Comparison of ENCODE assay signal across 18 cellular contexts in the genomic region with DNA sequence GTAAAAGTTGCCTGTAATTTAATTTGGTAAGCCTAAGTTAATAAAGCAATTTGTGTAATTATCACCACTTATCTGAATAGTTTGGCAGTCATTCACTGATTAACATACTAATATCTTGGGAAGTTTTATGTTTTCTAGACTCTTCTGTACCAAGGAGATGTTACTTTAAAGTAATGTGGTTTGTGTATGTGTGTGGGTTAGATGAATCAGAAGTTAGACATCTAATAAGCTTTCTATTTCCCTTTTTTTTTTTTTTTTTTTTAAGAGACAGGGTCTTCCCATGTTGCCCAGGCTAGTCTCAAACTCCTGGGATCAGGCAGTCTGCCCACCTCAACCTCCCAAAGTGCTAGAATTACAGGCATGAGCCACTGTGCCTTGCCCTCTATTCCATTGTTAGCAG. TPM values are rescaled to one million over a fixed set of nuclear protein-coding genes. Genes with fewer than 3 reads are reported as not detected.
DNase-seq lines count a peak whose midpoint lies in the region; ATAC-seq, FAIRE-seq and TF ChIP-seq lines count a peak whose summit lies in the region.
"Had no signal": no experiment of that assay in that cellular context is flagged by ENCODE, and none has a peak within 500 bp of the region (broad histone marks: within the 10 kb centered on the region; RNA-seq: fewer than 3 reads in every experiment).

No MANE protein-coding gene starts in this region.

- H3K4me3 Mint-ChIP-seq in MCF 10A (ENCODE audit: unreplicated experiment), result peak overlapping the region; percentile 45
- H3K4me3 Mint-ChIP-seq in type B pancreatic cell, result peak overlapping the region; percentile 23
- H3K4me3 Mint-ChIP-seq: activated B cell treated with CpG ODN at 0.5 μM for 24 hours; T-helper 1 cell treated with Interleukin-12 subunit alpha and Interleukin-12 subunit beta and Interleukin-4 antibody, amounts not matched to agents 30 μg/mL and 1 μg/mL, for 36 hours had no signal

- TF ChIP-seq CTCF in MCF 10A (IDR thresholded peaks at IDR 0.05; ENCODE audit: unreplicated experiment), result no peak
- TF ChIP-seq CTCF in breast epithelium (IDR thresholded peaks at IDR 0.05), result no peak
- TF ChIP-seq CTCF in type B pancreatic cell (conservative IDR thresholded peaks at IDR 0.05), result no peak
- TF ChIP-seq CTCF in psoas muscle (IDR thresholded peaks at IDR 0.05), result no peak

- intact Hi-C loops in MCF 10A (cut with micrococcal nuclease) (no loop called here), breast epithelium (cut with DNase I; ENCODE audit: low total_unique reads) (no loop called here), psoas muscle (cut with DNase I) (no loop called here)

- TF ChIP-seq POLR2A in breast epithelium (IDR thresholded peaks at IDR 0.05), result no peak

- peak; percentile 69 for FAIRE-seq in RCC 7860 (lab: Jason Lieb, UNC)

- no peaks in the 10 kb centered on the region for H3K9me3 ChIP-seq in breast epithelium
- no peaks in the 10 kb centered on the region for H3K9me3 ChIP-seq in psoas muscle
- H3K9me3 ChIP-seq: right atrium auricular region had no signal

- H3K27me3 Mint-ChIP-seq in MCF 10A (ENCODE audit: insufficient read depth, unreplicated experiment), result no peaks in the 10 kb centered on the region
- H3K27me3 Mint-ChIP-seq in type B pancreatic cell, result no peaks in the 10 kb centered on the region
- H3K27me3 Mint-ChIP-seq: activated B cell treated with CpG ODN at 0.5 μM for 24 hours had no signal

- H3K4me1 ChIP-seq in breast epithelium (peaks cover 0 to 9% of the 10 kb centered on the region in 2 donors), psoas muscle (peaks cover 72% of the 10 kb centered on the region)

- BruUV-seq in MCF 10A (replicated peaks; lab: Mats Ljungman, UMichigan), result no TSS peak

- H3K27ac ChIP-seq in breast epithelium (no peak overlapping the region), epithelial cell of prostate (peak overlapping the region; percentile 29), psoas muscle (no peak overlapping the region)
- H3K27ac ChIP-seq: cardiac muscle cell, right atrium auricular region had no signal

- CTCF ChIA-PET in MCF 10A (lab: Yijun Ruan, JAX), result interaction anchor here (0.6 kb wide), 1 partner anchor 87 kb away, joined by 5 read pairs; no protein-coding TSS in a partner anchor

- peaks cover 7% of the 10 kb centered on the region for H3K36me3 Mint-ChIP-seq in MCF 10A (ENCODE audit: insufficient read depth, unreplicated experiment)
- H3K36me3 Mint-ChIP-seq in type B pancreatic cell, result peaks cover 1% of the 10 kb centered on the region
- H3K36me3 Mint-ChIP-seq: immature natural killer cell had no signal

- no peak for ATAC-seq in psoas muscle
- ATAC-seq: esophagus mucosa, Right ventricle myocardium inferior had no signal

- H3K27ac Mint-ChIP-seq in MCF 10A (ENCODE audit: low read depth, unreplicated experiment) (peak overlapping the region; percentile 79), type B pancreatic cell (peak overlapping the region; percentile 29)
- H3K27ac Mint-ChIP-seq: activated B cell treated with CpG ODN at 0.5 μM for 24 hours; T-helper 1 cell treated with Interleukin-12 subunit alpha and Interleukin-12 subunit beta and Interleukin-4 antibody, amounts not matched to agents 30 μg/mL and 1 μg/mL, for 36 hours had no signal

- H3K4me1 Mint-ChIP-seq in MCF 10A (ENCODE audit: insufficient read depth, unreplicated experiment), result peaks cover 37% of the 10 kb centered on the region
- H3K4me1 Mint-ChIP-seq in type B pancreatic cell (ENCODE audit: unreplicated experiment), result peaks cover 47% of the 10 kb centered on the region

- H3K4me3 ChIP-seq in breast epithelium, result no peak overlapping the region
- H3K4me3 ChIP-seq in psoas muscle, result no peak overlapping the region
- H3K4me3 ChIP-seq: cardiac muscle cell, right atrium auricular region had no signal

- no peaks in the 10 kb centered on the region for H3K36me3 ChIP-seq in breast epithelium
- H3K36me3 ChIP-seq in psoas muscle (ENCODE audit: insufficient read depth in 1 of 2, low read depth in 1 of 2), result no peaks in the 10 kb centered on the region
- H3K36me3 ChIP-seq: cardiac muscle cell, right atrium auricular region had no signal

- POLR2A ChIA-PET in MCF 10A (lab: Yijun Ruan, JAX), result interaction anchor here (0.7 to 2.2 kb wide), 4 partner anchors 9 to 353 kb away, joined by 3 to 15 read pairs (median 4); no protein-coding TSS in a partner anchor

- H3K9me3 Mint-ChIP-seq in MCF 10A (ENCODE audit: unreplicated experiment), result no peaks in the 10 kb centered on the region
- peaks cover 1% of the 10 kb centered on the region for H3K9me3 Mint-ChIP-seq in type B pancreatic cell
- H3K9me3 Mint-ChIP-seq: activated B cell treated with CpG ODN at 0.5 μM for 24 hours; immature natural killer cell; T-helper 1 cell treated with Interleukin-12 subunit alpha and Interleukin-12 subunit beta and Interleukin-4 antibody, amounts not matched to agents 30 μg/mL and 1 μg/mL, for 36 hours had no signal

- no peaks in the 10 kb centered on the region for H3K27me3 ChIP-seq in breast epithelium
- H3K27me3 ChIP-seq in psoas muscle (ENCODE audit: insufficient read depth in 3 of 3, low read length in 2 of 3), result no peaks in the 10 kb centered on the region
- H3K27me3 ChIP-seq: cardiac muscle cell, right atrium auricular region had no signal

- DNase-seq in MCF 10A (ENCODE audit: unreplicated experiment) (no peak), breast epithelium (ENCODE audit: low spot score in 2 of 2) (no peak), RCC 7860 (ENCODE audit: low spot score) (no peak), epithelial cell of prostate (ENCODE audit: low read depth, low spot score) (no peak), type B pancreatic cell (ENCODE audit: extremely low spot score, unreplicated experiment) (no peak), NCI-H345 (lab: John Stamatoyannopoulos, UW) (no peak), psoas muscle (no peak), NCI-H226 (no peak)
- DNase-seq: activated B cell treated with CpG ODN at 0.5 μM for 24 hours; activated naive CD4-positive, alpha-beta T cell treated with Interleukin-2 at 50 U/mL for 16 hours; immature natural killer cell; NCI-H187 treated with DMSO at 0.1 percent for 48 hours; NCI-H510A had no signal

RNA-seq across cellular contexts. Expression of a gene that starts 5.3 kb away (rescaled TPM):
- total RNA-seq in MCF 10A (2022) (74.0 and 81.6 TPM in 2 replicates), breast epithelium (10 to 100 TPM; 41.6 to 76.6 (median 76.5) TPM), type B pancreatic cell (ENCODE audit: low replicate concordance) (55.8 and 68.5 TPM in 2 replicates), psoas muscle (100 to 1,000 TPM; 157 to 204 (median 191) TPM)
- 100 to 1,000 TPM in 1 of 3 donors, 10 to 100 TPM in 2; 69.5 to 203 (median 79.9) TPM for polyA plus RNA-seq in psoas muscle
